In the genomic region with DNA sequence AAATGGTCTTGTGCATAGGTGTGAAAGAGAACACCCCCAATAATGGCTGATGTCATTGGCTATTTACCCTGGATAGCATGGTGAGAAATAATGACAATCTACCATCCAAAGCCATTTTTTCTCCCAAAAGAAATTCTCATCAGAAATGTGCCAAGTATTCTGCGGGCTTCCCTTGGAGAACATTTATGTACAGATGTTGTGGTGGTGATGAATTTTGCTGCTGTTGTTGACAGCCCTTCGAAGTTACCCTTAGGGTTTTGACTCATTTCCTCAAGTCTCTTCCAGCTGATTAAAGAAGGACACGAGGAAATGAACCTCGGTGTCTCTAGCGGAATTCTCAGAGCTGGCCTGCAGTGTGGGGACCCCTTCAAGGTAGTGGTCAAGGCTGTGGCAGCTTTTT, we compare ENCODE assay signal across 16 cellular contexts. TPM values are rescaled to one million over a fixed set of nuclear protein-coding genes. Genes with fewer than 3 reads are reported as not detected.
A peak's percentile ranks its signal among the peaks of the same experiment; 100 is the strongest.
DNase-seq lines count a peak whose midpoint lies in the region; ATAC-seq, FAIRE-seq and TF ChIP-seq lines count a peak whose summit lies in the region.
"Had no signal": no experiment of that assay in that cellular context is flagged by ENCODE, and none has a peak within 500 bp of the region (broad histone marks: within the 10 kb centered on the region; RNA-seq: fewer than 3 reads in every experiment).

No MANE protein-coding gene starts in this region.

- DNase-seq in BJ (ENCODE audit: low read depth) = peak; percentile 64
- DNase-seq in LHCN-M2 (ENCODE audit: low read depth) = peak; percentile 53
- DNase-seq in bronchial epithelial cell (ENCODE audit: low read depth) = peak; percentile 39
- DNase-seq in keratinocyte (ENCODE audit: low read depth, low spot score) = peak; percentile 56
- no peak for DNase-seq in NCI-H2081 treated with DMSO at 0.1 percent for 48 hours (lab: John Stamatoyannopoulos, UW)
- DNase-seq in stimulated activated naive CD8-positive, alpha-beta T cell treated with anti-CD3 and anti-CD28 coated beads, Interleukin-15, Interleukin-2, amounts not matched to agents 100 U/mL and 50 U/mL, for 24 hours = no peak
- no peak for DNase-seq in GM23338 (ENCODE audit: low spot score)
- DNase-seq: activated CD4-positive, alpha-beta T cell treated with anti-CD3 and anti-CD28 coated beads for 48 hours; activated T-cell treated with anti-CD3 and anti-CD28 coated beads, Interleukin-2, amount 50 U/mL, for 48 hours; AML-193; dorsolateral prefrontal cortex; NCI-H1417 treated with DMSO at 0.1 percent for 48 hours; NCI-H510A; stimulated activated CD4-positive, alpha-beta T cell treated with anti-CD3 and anti-CD28 coated beads, Interleukin-15, amount 100 ng/mL, for 24 hours had no signal

- 0 out of 2 replicates have a peak, but pooled peaks cover 2% of the 10 kb centered on the region for H3F3A ChIP-seq in GM23338 (replicated peaks; ENCODE audit: low read depth)

- H3K9me1 ChIP-seq in keratinocyte (ENCODE audit: control insufficient read depth, extremely low read depth, insufficient read depth, low read length) = no peaks in the 10 kb centered on the region

- no peaks in the 10 kb centered on the region; the same call in 2 of the 3 replicates for H3K36me3 Mint-ChIP-seq in GM23338 (ENCODE audit: low read depth)

- H3K27ac ChIP-seq in keratinocyte (ENCODE audit: control insufficient read depth, insufficient read depth, low read length) = peak overlapping the region; percentile 29
- no peak overlapping the region for H3K27ac ChIP-seq in GM23338 (ENCODE audit: low read depth)
- H3K27ac ChIP-seq: dorsolateral prefrontal cortex had no signal

- H3K27me3 Mint-ChIP-seq in GM23338 (ENCODE audit: insufficient read depth, low read depth, poor library complexity) = peaks cover 41% of the 10 kb centered on the region

- POLR2A ChIA-PET in BJ (lab: Charles Lee) = interaction anchor here (0.7 kb wide), 1 partner anchor 300 kb away, joined by 3 read pairs; no protein-coding TSS in a partner anchor

- H3K4me2 ChIP-seq in keratinocyte (ENCODE audit: control insufficient read depth, extremely low read depth, insufficient read depth, low read depth, low read length) (peak overlapping the region; percentile 60), GM23338 (no peak overlapping the region)

- H3K79me2 ChIP-seq in keratinocyte (ENCODE audit: control insufficient read depth, insufficient read depth, low read length) (no peaks in the 10 kb centered on the region), GM23338 (replicated peaks; ENCODE audit: insufficient read depth) (peaks cover 67% of the 10 kb centered on the region)

- CTCF ChIA-PET in BJ (lab: Yijun Ruan, JAX) = interaction anchor here (1.0 to 1.3 kb wide), 3 partner anchors 12 to 427 kb away, joined by 3 to 5 read pairs (median 3); no protein-coding TSS in a partner anchor

- no peak for ATAC-seq in stimulated activated naive CD8-positive, alpha-beta T cell treated with anti-CD3 and anti-CD28 coated beads, Interleukin-15, Interleukin-2, amounts not matched to agents 100 U/mL and 50 U/mL, for 24 hours
- no peak for ATAC-seq in HG03139 (IDR thresholded peaks at IDR 0.05; ENCODE audit: unreplicated experiment)
- no peak for ATAC-seq in GM23338

- no peaks in the 10 kb centered on the region for H3K9me3 Mint-ChIP-seq in GM23338

- TF ChIP-seq CTCF in BJ (IDR thresholded peaks at IDR 0.05; ENCODE audit: insufficient read depth, low read depth, low read length) (no peak), bronchial epithelial cell (IDR thresholded peaks at IDR 0.05; ENCODE audit: insufficient read depth, low read length, severe bottlenecking) (no peak), keratinocyte (optimal IDR thresholded peaks at IDR 0.05 in 1 of 3, IDR thresholded peaks at IDR 0.05 in 1 of 3, conservative IDR thresholded peaks at IDR 0.05 in 1 of 3; ENCODE audit: extremely low read depth in 1 of 3, insufficient read depth in 2 of 3, low read length in 3 of 3) (no peak), GM23338 (conservative IDR thresholded peaks at IDR 0.05; ENCODE audit: low read depth in 2 of 2) (no peak)

- H3K27ac Mint-ChIP-seq in GM23338 = no peak overlapping the region
- H3K27ac Mint-ChIP-seq: progenitor cell of endocrine pancreas had no signal

- H3K9ac ChIP-seq in keratinocyte (ENCODE audit: control insufficient read depth, extremely low read depth, insufficient read depth, low read length) = no peak overlapping the region

- H2AFZ ChIP-seq in keratinocyte (ENCODE audit: control insufficient read depth, low read length) (no peak overlapping the region), GM23338 (no peak overlapping the region)

- no peaks in the 10 kb centered on the region for H4K20me1 ChIP-seq in keratinocyte (ENCODE audit: control insufficient read depth, extremely low read depth, insufficient read depth, low read length)
- H4K20me1 ChIP-seq in GM23338 (replicated peaks; ENCODE audit: insufficient read depth) = peaks cover 37% of the 10 kb centered on the region

- peaks cover 39% of the 10 kb centered on the region for H3K4me1 Mint-ChIP-seq in GM23338

- peaks cover 37% of the 10 kb centered on the region for H3K4me1 ChIP-seq in keratinocyte (ENCODE audit: control insufficient read depth, extremely low read depth, insufficient read depth, low read length)
- H3K4me1 ChIP-seq in GM23338 (ENCODE audit: insufficient read depth) = peaks cover 37% of the 10 kb centered on the region

- no peak for FAIRE-seq in bronchial epithelial cell (lab: Jason Lieb, UNC)
- FAIRE-seq in keratinocyte (lab: Jason Lieb, UNC) = peak; percentile 87

- H3K4me3 Mint-ChIP-seq in GM23338 = no peak overlapping the region

- H3K9me2 ChIP-seq in GM23338 (ENCODE audit: insufficient read depth) = no peaks in the 10 kb centered on the region

- no peaks in the 10 kb centered on the region for H3K9me3 ChIP-seq in keratinocyte (ENCODE audit: control insufficient read depth, low read depth, low read length)

- dilution Hi-C loops in keratinocyte (cut with MboI; ENCODE audit: extremely low pct_ligation_motif_present, low sequenced_read_pairs) = no loop called here

- no peak overlapping the region for H3K4me3 ChIP-seq in BJ (ENCODE audit: low read depth, low read length)
- no peak overlapping the region for H3K4me3 ChIP-seq in bronchial epithelial cell (ENCODE audit: low read depth, low read length)
- H3K4me3 ChIP-seq in keratinocyte (ENCODE audit: control insufficient read depth in 2 of 3, extremely low read depth in 1 of 3, insufficient read depth in 2 of 3, low read depth in 1 of 3, low read length in 3 of 3) = no peak overlapping the region
- H3K4me3 ChIP-seq in GM23338 = no peak overlapping the region
- H3K4me3 ChIP-seq: dorsolateral prefrontal cortex had no signal

- H3K27me3 ChIP-seq in BJ (ENCODE audit: control insufficient read depth, insufficient read depth, low read length) (peaks cover 11% of the 10 kb centered on the region), bronchial epithelial cell (ENCODE audit: control insufficient read depth, insufficient read depth, low read length) (peaks cover 36% of the 10 kb centered on the region), keratinocyte (ENCODE audit: control insufficient read depth, extremely low read depth, insufficient read depth, low read length) (peaks cover 38% of the 10 kb centered on the region), GM23338 (ENCODE audit: insufficient read depth) (peaks cover 36% of the 10 kb centered on the region)

- no peaks in the 10 kb centered on the region for H3K36me3 ChIP-seq in BJ (ENCODE audit: control insufficient read depth, insufficient read depth, low read length)
- H3K36me3 ChIP-seq in bronchial epithelial cell (ENCODE audit: control insufficient read depth, insufficient read depth, low read length) = no peaks in the 10 kb centered on the region
- H3K36me3 ChIP-seq in keratinocyte (ENCODE audit: control insufficient read depth in 2 of 2, extremely low read depth in 1 of 2, insufficient read depth in 2 of 2, low read length in 2 of 2) = no peaks in the 10 kb centered on the region
- H3K36me3 ChIP-seq in GM23338 (ENCODE audit: insufficient read depth) = no peaks in the 10 kb centered on the region

TF ChIP-seq in GM23338, 12 proteins besides CTCF, POLR2A, EP300 and RAD21 (continues in another document):
- no peak for TF ChIP-seq EZH2 (IDR thresholded peaks at IDR 0.05; ENCODE audit: low read depth, unreplicated experiment)
- TF ChIP-seq STAT1 (IDR thresholded peaks at IDR 0.05; ENCODE audit: unreplicated experiment) = no peak

RNA-seq across cellular contexts. Expression of a gene that starts 3.4 kb away (rescaled TPM):
- polyA plus RNA-seq in BJ (2011; rRNA removed) (3.3 and 3.6 TPM in 2 replicates), keratinocyte (0.01 to 0.03 TPM (median 0.01 TPM) in 3 replicates), GM23338 (2016; fragmentation: Nextera tagmentation; extraction: Ambion mirVana) (8.7 and 9.0 TPM in 2 replicates)
- 3.2 and 4.7 TPM in 2 replicates for polyA minus RNA-seq in BJ (2011; rRNA and poly(A)+ RNA removed)
- total RNA-seq in LHCN-M2 (2014; rRNA removed) (not detected in 2 replicates), bronchial epithelial cell (under 0.01 TPM in 1 of 2 replicates, not detected in the other)
- polyA plus RNA-seq in LHCN-M2 (2012) = 0.04 TPM
- polyA plus RNA-seq in keratinocyte (2011; ENCODE audit: low read depth) = 0.07 TPM
- polyA plus RNA-seq in keratinocyte (2011; cell fraction: cytosol; rRNA removed) = 0.02 and 0.03 TPM in 2 replicates
- polyA plus RNA-seq in keratinocyte (2011; cell fraction: nucleus; rRNA removed) = 0.05 TPM in 1 of 2 replicates, not detected in the other
- polyA plus RNA-seq in keratinocyte (2012; ENCODE audit: low replicate concordance) = not detected in 2 replicates
- polyA minus RNA-seq in keratinocyte = not detected in 3 replicates
- polyA minus RNA-seq in keratinocyte (2011; cell fraction: cytosol; rRNA and poly(A)+ RNA removed) = not detected
- polyA minus RNA-seq in keratinocyte (2011; cell fraction: nucleus; rRNA and poly(A)+ RNA removed) = not detected in 2 replicates
- total RNA-seq in GM23338 (2014; rRNA removed; shearing (Covaris generic)) = 26.8 and 28.4 TPM in 2 replicates

Comparison
In these comparisons a context has a peak if more than half of its experiments do, and no peak if none do; other contexts are left out.
1. DNase-seq: peak in BJ (single experiment), LHCN-M2 (single experiment), bronchial epithelial cell (single experiment) and keratinocyte (single experiment); none in NCI-H2081 treated with DMSO at 0.1 percent for 48 hours (single experiment), stimulated activated naive CD8-positive, alpha-beta T cell treated with anti-CD3 and anti-CD28 coated beads, Interleukin-15, Interleukin-2, amounts not matched to agents 100 U/mL and 50 U/mL, for 24 hours (single experiment) and GM23338 (single experiment).
2. RNA of a gene that starts 3.4 kb away (total RNA-seq): 26.8 to 28.4 TPM in GM23338; not detected in LHCN-M2 and under 0.01 TPM in bronchial epithelial cell; every median in the first group is over 10 times any median in the second.